3 cellular contexts compared by ENCODE assay signal in the genomic region with DNA sequence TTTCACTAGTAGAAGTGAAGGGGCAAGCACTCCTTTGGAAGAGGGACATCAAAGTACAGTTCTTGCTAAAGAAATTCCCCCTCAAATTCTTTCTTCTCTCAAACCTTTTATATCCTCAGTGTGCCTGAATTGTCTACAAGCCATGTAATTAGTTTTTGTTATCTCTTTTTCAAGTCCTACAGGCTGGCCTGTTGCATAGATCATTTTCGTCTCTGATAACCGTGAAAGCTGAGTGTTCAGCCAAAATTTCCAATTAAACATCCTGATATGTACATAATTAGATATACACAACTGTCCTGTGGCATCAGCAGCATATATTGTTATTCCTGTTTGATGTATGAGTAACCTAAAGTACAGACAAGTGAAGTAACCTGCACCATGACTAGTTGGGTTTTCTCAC.
"Had no signal": no experiment of that assay in that cellular context is flagged by ENCODE, and none has a peak within 500 bp of the region (broad histone marks: within the 10 kb centered on the region; RNA-seq: fewer than 3 reads in every experiment).

No MANE protein-coding gene starts in this region.

- H3K4me3 ChIP-seq: GM12878 had no signal

- DNase-seq: GDM1, GF-D8 had no signal

- ATAC-seq: GM12878 had no signal
